Comparison of ENCODE assay signal across 8 cellular contexts in the genomic region with DNA sequence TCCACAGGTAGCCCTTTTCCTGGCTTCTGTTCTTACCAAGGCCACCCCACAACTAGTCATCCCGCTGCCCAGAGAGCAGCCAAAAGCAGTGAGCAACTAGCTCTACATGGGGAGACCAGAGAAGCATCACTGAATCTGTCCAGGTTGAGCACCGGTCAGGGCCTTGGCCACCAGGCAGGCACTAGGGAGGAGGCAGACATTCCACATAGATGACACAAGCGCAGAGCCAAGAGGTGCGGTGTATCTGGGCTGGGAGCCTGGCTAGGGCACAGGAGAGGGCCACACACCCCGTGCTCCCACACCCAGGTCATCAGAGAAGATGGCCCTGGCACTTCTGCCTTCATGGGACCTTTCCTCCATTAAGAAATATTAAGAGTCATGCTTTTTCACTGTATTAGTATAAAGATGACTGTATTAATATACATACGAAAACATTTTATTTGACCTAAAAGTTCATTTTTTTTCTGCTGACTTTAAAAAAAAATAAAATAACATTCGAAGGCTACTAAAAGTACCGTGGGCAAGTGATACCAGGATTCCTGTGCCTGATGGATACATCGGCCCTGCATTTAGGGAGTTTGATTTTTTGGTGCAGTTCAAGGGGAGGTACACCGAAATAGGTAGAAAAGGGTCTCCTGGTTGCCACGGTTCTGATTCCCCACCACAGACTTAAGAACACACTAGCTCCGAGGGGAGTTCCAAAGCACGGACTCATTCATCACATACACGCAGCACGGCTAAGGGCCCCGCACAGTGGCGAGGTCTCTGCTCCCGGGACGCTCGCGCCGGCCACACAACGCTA. TPM values are rescaled to one million over a fixed set of nuclear protein-coding genes. Genes with fewer than 3 reads are reported as not detected.
DNase-seq lines count a peak whose midpoint lies in the region; ATAC-seq, FAIRE-seq and TF ChIP-seq lines count a peak whose summit lies in the region.

No MANE protein-coding gene starts in this region.

- no peaks in the 10 kb centered on the region for H3K9me2 ChIP-seq in PC-9 (ENCODE audit: insufficient read depth)

- peak; percentile 8 for ATAC-seq in Right ventricle myocardium superior (ENCODE audit: poor library complexity)
- no peak for ATAC-seq in Right ventricle myocardium inferior
- no peak for ATAC-seq in GM18858 (IDR thresholded peaks at IDR 0.05; ENCODE audit: unreplicated experiment)

- POLR2A ChIA-PET in PC-9 (lab: Charles Lee; ENCODE audit: unreplicated experiment), result interaction anchor here (0.5 to 0.6 kb wide), 2 partner anchors 23 to 359 kb away, joined by 3 to 6 read pairs; partner anchors contain the start of gene CDC45

- no peaks in the 10 kb centered on the region for H3K27me3 ChIP-seq in PC-9 (ENCODE audit: insufficient read depth, low read depth)

- 11 to 19% methylated on average over 14 to 16 of the region's 23 CpGs for whole genome bisulfite sequencing in mesodermal cell (ENCODE audit: insufficient coverage in 2 of 2), 2 experiments

- DNase-seq in Right ventricle myocardium superior (no peak), Right ventricle myocardium inferior (ENCODE audit: missing footprints) (no peak), PC-9 (peak; percentile 71 to 78), coronary artery (ENCODE audit: low spot score) (no peak), GM12892 (ENCODE audit: insufficient read length) (no peak)
- no peak for DNase-seq in stimulated activated naive CD4-positive, alpha-beta T cell treated with Interleukin-2 at 50 U/mL for 16 hours (lab: John Stamatoyannopoulos, UW)

- H3K9me3 ChIP-seq in PC-9 (ENCODE audit: insufficient read depth, low read depth), result no peaks in the 10 kb centered on the region
- H3K9me3 ChIP-seq in mesodermal cell (ENCODE audit: control insufficient read depth, low read length), result no peaks in the 10 kb centered on the region

- H3K4me1 ChIP-seq in PC-9 (replicated peaks; ENCODE audit: insufficient read depth) (peaks cover 15% of the 10 kb centered on the region), mesodermal cell (ENCODE audit: control insufficient read depth, insufficient read depth, low read length, poor library complexity, severe bottlenecking) (peaks cover 9% of the 10 kb centered on the region)

- CTCF ChIA-PET in PC-9 (lab: Charles Lee), result interaction anchor here (0.5 kb wide), 1 partner anchor 23 kb away, joined by 3 read pairs; the partner anchor contains the start of gene ESS2

- no peak for FAIRE-seq in GM12892 (lab: Jason Lieb, UNC)

- H3K4me3 ChIP-seq in PC-9 (peak overlapping the region; percentile 82), coronary artery (peak overlapping the region; percentile 86), mesodermal cell (ENCODE audit: extremely low read depth, insufficient read depth, low read length, poor library complexity, severe bottlenecking) (peak overlapping the region; percentile 76)

- TSS peak; percentile 73 for BruUV-seq in PC-9 (replicated peaks; lab: Mats Ljungman, UMichigan)

- no peaks in the 10 kb centered on the region for H3K36me3 ChIP-seq in PC-9 (ENCODE audit: low read depth)
- H3K36me3 ChIP-seq in mesodermal cell (ENCODE audit: control insufficient read depth, insufficient read depth, low read length), result peaks cover 17% of the 10 kb centered on the region

- H2AFZ ChIP-seq in PC-9, result peak overlapping the region; percentile 91

- intact Hi-C loops in Right ventricle myocardium superior (cut with DNase I), result no loop called here
- intact Hi-C loops in Right ventricle myocardium inferior (cut with DNase I), result loop anchor here (5.0 kb wide), 1 partner anchor 356 kb away; the partner anchor contains the start of genes CDC45 and UFD1
- intact Hi-C loops in PC-9 (cut with micrococcal nuclease; ENCODE audit: unreplicated experiment), result no loop called here

- H3F3A ChIP-seq in PC-9 (ENCODE audit: insufficient read depth, low read depth), result no peaks in the 10 kb centered on the region

- peak overlapping the region; percentile 94 for H3K4me2 ChIP-seq in PC-9

- TF ChIP-seq POLR2A in GM12892 (IDR thresholded peaks at IDR 0.05; ENCODE audit: low read depth, low read length), result no peak

- TF ChIP-seq CTCF in PC-9 (conservative IDR thresholded peaks at IDR 0.05), result no peak
- TF ChIP-seq CTCF in coronary artery (IDR thresholded peaks at IDR 0.05), result no peak

- H3K27ac ChIP-seq in PC-9, result peak overlapping the region; percentile 53
- peak overlapping the region; percentile 84 to 91 for H3K27ac ChIP-seq in coronary artery
- no peak overlapping the region for H3K27ac ChIP-seq in mesodermal cell (ENCODE audit: low read depth, low read length, severe bottlenecking)

- H3K79me2 ChIP-seq in PC-9 (ENCODE audit: low read depth), result peaks cover 56% of the 10 kb centered on the region

- H4K20me1 ChIP-seq in PC-9 (ENCODE audit: insufficient read depth), result peaks cover 17% of the 10 kb centered on the region

RNA-seq across cellular contexts. Expression of gene DGCR2, which starts 1.2 kb away (rescaled TPM):
- total RNA-seq in Right ventricle myocardium superior (29.7 TPM), Right ventricle myocardium inferior (29.9 TPM), PC-9 (2021) (35.1 and 37.6 TPM in 2 replicates)
- polyA plus RNA-seq in mesodermal cell (2013, experiment 1 of 2), result 33.5 TPM
- polyA plus RNA-seq in mesodermal cell (2013, experiment 2 of 2), result 27.7 TPM
- polyA plus RNA-seq in GM12892 (2012; ENCODE audit: missing spikeins), result 6.5 TPM

RNA-seq across cellular contexts. Expression of gene TSSK2, which starts 10.1 kb away (rescaled TPM):
- total RNA-seq in Right ventricle myocardium superior, result not detected
- not detected for total RNA-seq in Right ventricle myocardium inferior
- total RNA-seq in PC-9 (2021), result not detected in 2 replicates
- not detected for polyA plus RNA-seq in mesodermal cell (2013, experiment 1 of 2)
- polyA plus RNA-seq in mesodermal cell (2013, experiment 2 of 2), result not detected
- not detected for polyA plus RNA-seq in GM12892 (2012; ENCODE audit: missing spikeins)

RNA-seq across cellular contexts. Expression of gene ESS2, which starts 23.4 kb away (rescaled TPM):
- total RNA-seq in Right ventricle myocardium superior (6.7 TPM), Right ventricle myocardium inferior (8.8 TPM), PC-9 (2021) (10.3 and 14.6 TPM in 2 replicates)
- polyA plus RNA-seq in mesodermal cell (2013, experiment 1 of 2), result 15.2 TPM
- 13.8 TPM for polyA plus RNA-seq in mesodermal cell (2013, experiment 2 of 2)
- polyA plus RNA-seq in GM12892 (2012; ENCODE audit: missing spikeins), result 5.7 TPM

RNA-seq across cellular contexts. Expression of gene GSC2, which starts 29.1 kb away (rescaled TPM):
- not detected for total RNA-seq in Right ventricle myocardium superior
- total RNA-seq in Right ventricle myocardium inferior, result not detected
- total RNA-seq in PC-9 (2021), result not detected in 2 replicates
- not detected for polyA plus RNA-seq in mesodermal cell (2013, experiment 1 of 2)
- polyA plus RNA-seq in mesodermal cell (2013, experiment 2 of 2), result not detected
- not detected for polyA plus RNA-seq in GM12892 (2012; ENCODE audit: missing spikeins)

RNA-seq across cellular contexts. Expression of gene SLC25A1, which starts 57.5 kb away (rescaled TPM):
- total RNA-seq in Right ventricle myocardium superior (26.6 TPM), Right ventricle myocardium inferior (28.7 TPM), PC-9 (2021) (79.1 and 79.9 TPM in 2 replicates)
- polyA plus RNA-seq in mesodermal cell (2013, experiment 1 of 2), result 117 TPM
- polyA plus RNA-seq in mesodermal cell (2013, experiment 2 of 2), result 99.8 TPM
- polyA plus RNA-seq in GM12892 (2012; ENCODE audit: missing spikeins), result 27.7 TPM

Comparison
In these comparisons a context has a peak if more than half of its experiments do, and no peak if none do; other contexts are left out.
1. DNase-seq: peak in PC-9 (2 of 2); none in Right ventricle myocardium superior (single experiment), Right ventricle myocardium inferior (single experiment), coronary artery (single experiment), GM12892 (single experiment) and stimulated activated naive CD4-positive, alpha-beta T cell treated with Interleukin-2 at 50 U/mL for 16 hours (single experiment).
2. Peak in every context shown above with its lines, with median percentiles within 50 percentile points of each other: H3K4me3 ChIP-seq.